Comparison of ENCODE assay signal across 8 cellular contexts in the genomic region with DNA sequence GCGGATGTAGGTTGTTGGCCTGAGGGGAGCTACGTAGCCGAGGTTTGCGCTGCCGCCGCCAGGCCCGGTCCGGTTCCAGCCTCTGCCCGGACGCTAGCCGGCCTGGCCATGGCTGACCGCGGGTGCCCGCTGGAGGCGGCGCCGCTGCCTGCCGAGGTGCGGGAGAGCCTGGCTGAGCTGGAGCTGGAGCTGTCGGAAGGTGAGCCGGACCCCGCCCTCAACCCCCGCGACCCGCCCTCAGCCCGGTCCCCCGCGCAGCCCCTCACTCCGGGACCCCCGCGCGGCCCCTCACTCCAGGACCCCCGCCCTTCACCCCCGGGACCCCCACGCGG. TPM values are rescaled to one million over a fixed set of nuclear protein-coding genes. Genes with fewer than 3 reads are reported as not detected.
DNase-seq lines count a peak whose midpoint lies in the region; ATAC-seq and TF ChIP-seq lines count a peak whose summit lies in the region.

No MANE protein-coding gene starts in this region.

- peaks cover 8% of the 10 kb centered on the region for H3K23me2 ChIP-seq in H9 (ENCODE audit: insufficient read length, low read depth, low read length, poor library complexity, severe bottlenecking)

- H3K23ac ChIP-seq in H9 (ENCODE audit: insufficient read length, low read depth, low read length) = no peak overlapping the region

- DNase-seq in H9 (no peak), WTC11 (ENCODE audit: low spot score) (no peak), right cardiac atrium (no peak), smooth muscle cell (lab: John Stamatoyannopoulos, UW; ENCODE audit: unreplicated experiment) (no peak), superior temporal gyrus (ENCODE audit: extremely low spot score) (no peak), NCI-H2029 (lab: John Stamatoyannopoulos, UW) (no peak), HUDEP-2 (lab: John Stamatoyannopoulos, UW; ENCODE audit: unreplicated experiment in 76 of 76) (no peak)

- H3K4ac ChIP-seq in H9 (ENCODE audit: low read depth, low read length) = no peak overlapping the region

- no peak overlapping the region for H3K56ac ChIP-seq in H9 (ENCODE audit: insufficient read length, low read depth, low read length)

- no peaks in the 10 kb centered on the region for H3K27me3 ChIP-seq in H9 (ENCODE audit: insufficient read depth, low read length)
- H3K27me3 ChIP-seq in right cardiac atrium (ENCODE audit: control insufficient read depth, insufficient read depth) = no peaks in the 10 kb centered on the region
- no peaks in the 10 kb centered on the region for H3K27me3 ChIP-seq in smooth muscle cell (ENCODE audit: low read depth)

- H2BK20ac ChIP-seq in H9 (ENCODE audit: low read depth, low read length, poor library complexity, severe bottlenecking) = no peak overlapping the region

- no peak overlapping the region for H3K18ac ChIP-seq in H9 (ENCODE audit: insufficient read length, low read depth, low read length)

- intact Hi-C loops in right cardiac atrium (cut with DNase I) = no loop called here

- H2AFZ ChIP-seq in H9 (ENCODE audit: low read length) (no peak overlapping the region), smooth muscle cell (ENCODE audit: low read depth) (peak overlapping the region; percentile 96)

- TF ChIP-seq CTCF in H9 (conservative IDR thresholded peaks at IDR 0.05) (no peak), WTC11 (IDR thresholded peaks at IDR 0.05) (no peak), smooth muscle cell (IDR thresholded peaks at IDR 0.05; ENCODE audit: borderline replicate concordance, insufficient read depth, poor library complexity, severe bottlenecking) (no peak)

- POLR2A ChIA-PET in WTC11 (lab: Charles Lee) = interaction anchor here (0.5 to 1.6 kb wide), 3 partner anchors 9 to 176 kb away, joined by 3 to 5 read pairs (median 4); a partner anchor contains a TSS

- peak overlapping the region; percentile 54; the same call in 1 of the 2 replicates for H3K14ac ChIP-seq in H9 (ENCODE audit: insufficient read depth, low read length)

- H4K20me1 ChIP-seq in H9 (ENCODE audit: control insufficient read depth, insufficient read depth, insufficient read length) (no peaks in the 10 kb centered on the region), smooth muscle cell (ENCODE audit: low read depth) (peaks cover 37% of the 10 kb centered on the region)

- H4K5ac ChIP-seq in H9 (ENCODE audit: insufficient read length, low read depth, low read length) = no peak overlapping the region

- ATAC-seq in WTC11 (no peak), right cardiac atrium (no peak), HG03175 (IDR thresholded peaks at IDR 0.05; ENCODE audit: unreplicated experiment) (no peak)

- H3K36me3 Mint-ChIP-seq in H9 (ENCODE audit: insufficient read depth in 1 of 3, low read depth in 3 of 3) (peaks cover 3 to 31% (median 30%) of the 10 kb centered on the region in 3 experiments), WTC11 (peaks cover 19% of the 10 kb centered on the region)

- CTCF ChIA-PET in WTC11 (lab: Charles Lee) = interaction anchor here (1.1 to 1.3 kb wide), 2 partner anchors 36 to 208 kb away, joined by 3 to 4 read pairs; no protein-coding TSS in a partner anchor

- no peaks in the 10 kb centered on the region for H3K79me1 ChIP-seq in H9 (ENCODE audit: insufficient read depth, low read depth, low read length, poor library complexity, severe bottlenecking)

- H3K9me3 ChIP-seq in H9 (ENCODE audit: control insufficient read depth, low read depth, low read length) (no peaks in the 10 kb centered on the region), right cardiac atrium (ENCODE audit: control insufficient read depth, low read length) (no peaks in the 10 kb centered on the region), smooth muscle cell (replicated peaks; ENCODE audit: low read depth) (no peaks in the 10 kb centered on the region)

- no peaks in the 10 kb centered on the region for H3K36me3 ChIP-seq in smooth muscle cell (ENCODE audit: low read depth)

- H2BK5ac ChIP-seq in H9 (ENCODE audit: insufficient read length, low read length) = no peak overlapping the region

- H3K9me3 Mint-ChIP-seq in H9 (no peaks in the 10 kb centered on the region; a peak in 1 of 5 replicates), WTC11 (no peaks in the 10 kb centered on the region)

- peak overlapping the region; percentile 34 for H3K9ac ChIP-seq in H9 (ENCODE audit: extremely low read depth, insufficient read length, low read length)
- peak overlapping the region; percentile 74 for H3K9ac ChIP-seq in smooth muscle cell (ENCODE audit: low read depth)

- H3K79me2 ChIP-seq in H9 (ENCODE audit: insufficient read depth, low read length) = no peaks in the 10 kb centered on the region; the same call in 1 of the 2 replicates
- H3K79me2 ChIP-seq in smooth muscle cell (ENCODE audit: low read depth) = peaks cover 46% of the 10 kb centered on the region

- no peaks in the 10 kb centered on the region for H3F3A ChIP-seq in smooth muscle cell (ENCODE audit: low read depth)

- H3K4me3 ChIP-seq in right cardiac atrium (ENCODE audit: low read length) = peak overlapping the region; percentile 88
- H3K4me3 ChIP-seq in smooth muscle cell = peak overlapping the region; percentile 94

- H2BK15ac ChIP-seq in H9 (ENCODE audit: low read depth, low read length) = no peak overlapping the region

- no CpG with 5 or more reads among the region's 36 CpGs for WGBS in H9 (ENCODE audit: extremely low coverage, insufficient read length, low lambda C conversion rate)
- under 1% methylated on average over 36 of the region's 36 CpGs for WGBS in right cardiac atrium
- 3% methylated on average over 13 of the region's 36 CpGs for WGBS in smooth muscle cell (ENCODE audit: low lambda C conversion rate)

- H2BK120ac ChIP-seq in H9 (ENCODE audit: low read depth, low read length, poor library complexity, severe bottlenecking) = no peak overlapping the region

- no peak overlapping the region for H3K27ac ChIP-seq in H9 (ENCODE audit: insufficient read length, low read depth, low read length)
- H3K27ac ChIP-seq in right cardiac atrium (ENCODE audit: low read length) = peak overlapping the region; percentile 45
- H3K27ac ChIP-seq in smooth muscle cell (ENCODE audit: low read depth) = no peak overlapping the region

- H3K4me1 ChIP-seq in H9 (ENCODE audit: insufficient read depth, low read length) (no peaks in the 10 kb centered on the region), right cardiac atrium (ENCODE audit: control insufficient read depth, insufficient read depth, low read length) (peaks cover 19% of the 10 kb centered on the region), smooth muscle cell (ENCODE audit: low read depth) (peaks cover 9% of the 10 kb centered on the region)

- no peak overlapping the region for H3T11ph ChIP-seq in H9 (ENCODE audit: low read length)

- peak overlapping the region; percentile 83 to 91 for H3K4me3 Mint-ChIP-seq in H9
- H3K4me3 Mint-ChIP-seq in WTC11 = peak overlapping the region; percentile 67

- no peak overlapping the region for H2BK12ac ChIP-seq in H9 (ENCODE audit: insufficient read length, low read depth, low read length)

- H4K8ac ChIP-seq in H9 (replicated peaks; ENCODE audit: insufficient read length, low read depth, low read length) = no peak overlapping the region

- H3K4me1 Mint-ChIP-seq in H9 (peaks cover 11 to 21% of the 10 kb centered on the region in 2 experiments), WTC11 (peaks cover 18% of the 10 kb centered on the region)

- H2AK5ac ChIP-seq in H9 (ENCODE audit: insufficient read length, low read length) = no peak overlapping the region

- H3K4me2 ChIP-seq in H9 (ENCODE audit: insufficient read depth, insufficient read length, low read length) (peak overlapping the region; percentile 19), smooth muscle cell (peak overlapping the region; percentile 98)

- H4K91ac ChIP-seq in H9 (ENCODE audit: insufficient read length, low read depth, low read length) = no peak overlapping the region

- H3K27ac Mint-ChIP-seq in H9 (no peak overlapping the region), WTC11 (no peak overlapping the region)

- H3K27me3 Mint-ChIP-seq in H9 (ENCODE audit: low read depth) (no peaks in the 10 kb centered on the region), WTC11 (ENCODE audit: low read depth) (no peaks in the 10 kb centered on the region)

TF ChIP-seq in WTC11, 78 proteins besides CTCF, POLR2A, EP300 and RAD21 (continues in another document):
- 0 out of 2 replicates have a peak, but pooled peaks have one; percentile 59 for TF ChIP-seq ZNF416 (CRISPR knock-in tag; IDR thresholded peaks at IDR 0.05)
- TF ChIP-seq, protein P1, sequence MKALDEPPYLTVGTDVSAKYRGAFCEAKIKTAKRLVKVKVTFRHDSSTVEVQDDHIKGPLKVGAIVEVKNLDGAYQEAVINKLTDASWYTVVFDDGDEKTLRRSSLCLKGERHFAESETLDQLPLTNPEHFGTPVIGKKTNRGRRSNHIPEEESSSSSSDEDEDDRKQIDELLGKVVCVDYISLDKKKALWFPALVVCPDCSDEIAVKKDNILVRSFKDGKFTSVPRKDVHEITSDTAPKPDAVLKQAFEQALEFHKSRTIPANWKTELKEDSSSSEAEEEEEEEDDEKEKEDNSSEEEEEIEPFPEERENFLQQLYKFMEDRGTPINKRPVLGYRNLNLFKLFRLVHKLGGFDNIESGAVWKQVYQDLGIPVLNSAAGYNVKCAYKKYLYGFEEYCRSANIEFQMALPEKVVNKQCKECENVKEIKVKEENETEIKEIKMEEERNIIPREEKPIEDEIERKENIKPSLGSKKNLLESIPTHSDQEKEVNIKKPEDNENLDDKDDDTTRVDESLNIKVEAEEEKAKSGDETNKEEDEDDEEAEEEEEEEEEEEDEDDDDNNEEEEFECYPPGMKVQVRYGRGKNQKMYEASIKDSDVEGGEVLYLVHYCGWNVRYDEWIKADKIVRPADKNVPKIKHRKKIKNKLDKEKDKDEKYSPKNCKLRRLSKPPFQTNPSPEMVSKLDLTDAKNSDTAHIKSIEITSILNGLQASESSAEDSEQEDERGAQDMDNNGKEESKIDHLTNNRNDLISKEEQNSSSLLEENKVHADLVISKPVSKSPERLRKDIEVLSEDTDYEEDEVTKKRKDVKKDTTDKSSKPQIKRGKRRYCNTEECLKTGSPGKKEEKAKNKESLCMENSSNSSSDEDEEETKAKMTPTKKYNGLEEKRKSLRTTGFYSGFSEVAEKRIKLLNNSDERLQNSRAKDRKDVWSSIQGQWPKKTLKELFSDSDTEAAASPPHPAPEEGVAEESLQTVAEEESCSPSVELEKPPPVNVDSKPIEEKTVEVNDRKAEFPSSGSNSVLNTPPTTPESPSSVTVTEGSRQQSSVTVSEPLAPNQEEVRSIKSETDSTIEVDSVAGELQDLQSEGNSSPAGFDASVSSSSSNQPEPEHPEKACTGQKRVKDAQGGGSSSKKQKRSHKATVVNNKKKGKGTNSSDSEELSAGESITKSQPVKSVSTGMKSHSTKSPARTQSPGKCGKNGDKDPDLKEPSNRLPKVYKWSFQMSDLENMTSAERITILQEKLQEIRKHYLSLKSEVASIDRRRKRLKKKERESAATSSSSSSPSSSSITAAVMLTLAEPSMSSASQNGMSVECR (CRISPR knock-in tag; IDR thresholded peaks at IDR 0.05; ENCODE audit: borderline replicate concordance) = no peak

RNA-seq across cellular contexts. Expression of a gene that starts 0.3 kb away (rescaled TPM):
- total RNA-seq in H9 (2021) = 23.0 and 25.2 TPM in 2 replicates
- total RNA-seq in WTC11 (2021) = 36.7 to 39.4 TPM (median 38.8 TPM) in 3 replicates
- total RNA-seq in right cardiac atrium = 10 to 100 TPM; 36.0 to 40.6 (median 37.4) TPM
- polyA plus RNA-seq in right cardiac atrium = 28.6 TPM
- total RNA-seq in smooth muscle cell = 24.8 and 29.2 TPM in 2 replicates
- 11.5 and 22.1 TPM in 2 replicates for polyA plus RNA-seq in smooth muscle cell
